In the genomic region with DNA sequence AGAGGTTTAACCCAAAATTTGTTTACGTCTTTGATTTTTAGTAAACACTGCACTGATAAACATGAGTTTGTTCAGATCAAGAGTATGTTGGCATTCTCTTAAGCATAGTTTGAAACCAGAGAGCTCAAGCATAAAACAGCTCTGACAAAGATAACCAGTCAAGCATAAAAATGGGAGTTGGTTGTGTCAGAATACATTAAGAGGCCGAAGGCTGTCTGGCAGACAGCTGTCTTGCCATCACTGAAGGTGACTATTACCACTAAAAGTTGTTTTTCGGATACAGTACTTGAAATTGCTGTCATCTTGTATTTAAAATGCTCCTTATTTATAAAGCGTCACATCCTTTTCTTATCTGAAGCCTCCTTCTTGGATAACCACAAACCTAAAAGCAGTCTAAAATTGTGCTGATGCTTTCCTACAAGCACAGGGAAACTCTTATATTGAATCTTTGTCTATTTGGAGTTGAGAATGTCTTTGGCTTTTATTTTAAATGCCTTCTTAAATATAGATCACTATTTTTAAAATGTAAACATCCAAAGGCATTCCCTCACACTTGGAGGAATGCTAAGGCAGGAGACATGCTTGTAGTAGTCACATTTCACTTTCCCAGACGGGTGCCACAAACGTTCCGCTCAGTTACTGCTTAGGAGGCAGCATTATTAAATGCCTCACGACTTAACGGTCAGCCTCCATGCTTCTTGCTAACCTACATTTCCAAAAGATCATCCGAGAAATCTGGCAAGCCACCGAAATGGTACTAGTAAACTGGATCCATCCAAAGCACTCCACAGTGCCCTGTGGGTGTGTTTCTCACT, we compare ENCODE assay signal across 8 cellular contexts. TPM values are rescaled to one million over a fixed set of nuclear protein-coding genes. Genes with fewer than 3 reads are reported as not detected.
A peak's percentile ranks its signal among the peaks of the same experiment; 100 is the strongest.
DNase-seq lines count a peak whose midpoint lies in the region; ATAC-seq and TF ChIP-seq lines count a peak whose summit lies in the region.

No MANE protein-coding gene starts in this region.

- H3K27me3 Mint-ChIP-seq in activated T-helper 17 cell treated with anti-CD3 and anti-CD28 coated beads, Interleukin-2, amount 50 U/mL, for 72 hours, result peaks cover 53% of the 10 kb centered on the region

- H3K4me1 Mint-ChIP-seq in activated T-helper 17 cell treated with anti-CD3 and anti-CD28 coated beads, Interleukin-2, amount 50 U/mL, for 72 hours, result no peaks in the 10 kb centered on the region

- ATAC-seq in heart left ventricle (peak in 1 of 4 donors; percentile 33), Right ventricle myocardium superior (ENCODE audit: poor library complexity) (no peak), GM19463 (IDR thresholded peaks at IDR 0.05; ENCODE audit: unreplicated experiment) (no peak)
- ATAC-seq in activated T-helper 17 cell treated with anti-CD3 and anti-CD28 coated beads, Interleukin-2, amount 50 U/mL, for 72 hours (replicated peaks), result no peak

- H3K4me3 ChIP-seq in heart left ventricle (peak overlapping the region; percentile 49 to 85 (median 68)), suprapubic skin (peak overlapping the region; percentile 74)

- intact Hi-C loops in heart left ventricle (cut with DNase I) (loop anchor here in 4 of 10 donors (2.0 to 10.0 kb wide), 4 partner anchors 54 to 64 kb away; no protein-coding TSS in a partner anchor), Right ventricle myocardium superior (cut with DNase I) (no loop called here)

- TF ChIP-seq POLR2A in heart left ventricle (IDR thresholded peaks at IDR 0.05) (no peak), suprapubic skin (IDR thresholded peaks at IDR 0.05) (no peak), erythroblast (IDR thresholded peaks at IDR 0.05; ENCODE audit: low read length) (no peak)

- peaks cover 0 to 16% (median 0%) of the 10 kb centered on the region in 9 donors for H3K27me3 ChIP-seq in heart left ventricle
- H3K27me3 ChIP-seq in suprapubic skin, result no peaks in the 10 kb centered on the region

- H3K27ac ChIP-seq in heart left ventricle (peak overlapping the region in 11 of 12 donors; percentile 33 to 87 (median 60)), suprapubic skin (no peak overlapping the region), RWPE1 (no peak overlapping the region)

- TF ChIP-seq EP300 in suprapubic skin (IDR thresholded peaks at IDR 0.05), result no peak

- DNase-seq in heart left ventricle, result no peak
- DNase-seq in Right ventricle myocardium superior, result no peak
- DNase-seq in iris pigment epithelial cell (ENCODE audit: low read depth), result peak; percentile 31
- DNase-seq in suprapubic skin (ENCODE audit: low spot score in 2 of 2), result no peak
- no peak for DNase-seq in erythroblast (lab: John Stamatoyannopoulos, UW)
- DNase-seq in RWPE1 (ENCODE audit: low spot score), result no peak

- TF ChIP-seq CTCF in heart left ventricle (IDR thresholded peaks at IDR 0.05), result no peak
- TF ChIP-seq CTCF in suprapubic skin (IDR thresholded peaks at IDR 0.05), result no peak
- no peak for TF ChIP-seq CTCF in RWPE1 (conservative IDR thresholded peaks at IDR 0.05; ENCODE audit: low read depth)

- peak overlapping the region; percentile 30 for H3K4me3 Mint-ChIP-seq in activated T-helper 17 cell treated with anti-CD3 and anti-CD28 coated beads, Interleukin-2, amount 50 U/mL, for 72 hours

- WGBS in heart left ventricle, 4 donors, result 37 to 39% (median 38%) methylated on average over 11 of the region's 11 CpGs
- WGBS in suprapubic skin, result 37% methylated on average over 11 of the region's 11 CpGs

- no peaks in the 10 kb centered on the region for H3K36me3 Mint-ChIP-seq in activated T-helper 17 cell treated with anti-CD3 and anti-CD28 coated beads, Interleukin-2, amount 50 U/mL, for 72 hours (ENCODE audit: low read depth)

- no peaks in the 10 kb centered on the region for H3K9me3 ChIP-seq in heart left ventricle
- H3K9me3 ChIP-seq in suprapubic skin, result no peaks in the 10 kb centered on the region

- peaks cover 0 to 27% (median 4%) of the 10 kb centered on the region in 12 donors for H3K4me1 ChIP-seq in heart left ventricle
- peaks cover 8% of the 10 kb centered on the region for H3K4me1 ChIP-seq in suprapubic skin

- no peaks in the 10 kb centered on the region for H3K9me3 Mint-ChIP-seq in activated T-helper 17 cell treated with anti-CD3 and anti-CD28 coated beads, Interleukin-2, amount 50 U/mL, for 72 hours

- CTCF ChIA-PET in RWPE1 (lab: Yijun Ruan, JAX), result no interaction called here

- POLR2A ChIA-PET in RWPE1 (lab: Yijun Ruan, JAX; ENCODE audit: low non-redundant PET), result no interaction called here

- H3K36me3 ChIP-seq in heart left ventricle (no peaks in the 10 kb centered on the region), suprapubic skin (no peaks in the 10 kb centered on the region)

- H3K27ac Mint-ChIP-seq in activated T-helper 17 cell treated with anti-CD3 and anti-CD28 coated beads, Interleukin-2, amount 50 U/mL, for 72 hours, result no peak overlapping the region

RNA-seq across cellular contexts. Expression of gene SMAD9, which starts 1.6 kb away (rescaled TPM):
- total RNA-seq in heart left ventricle, result 10 to 100 TPM in 1 of 9 donors, 1 to 10 TPM in 8; 2.2 to 10.4 (median 4.9) TPM
- polyA plus RNA-seq in heart left ventricle, result 1 to 10 TPM in 1 of 2 donors, under 1 TPM in 1; 0.91 to 2.1 TPM
- 2.6 TPM for total RNA-seq in Right ventricle myocardium superior
- total RNA-seq in activated T-helper 17 cell treated with anti-CD3 and anti-CD28 coated beads, Interleukin-2, amount 50 U/mL, for 72 hours, result under 1 TPM in 1 of 2 donors, not detected in 1; 0.42 TPM
- 1 to 10 TPM in 3 of 4 donors, under 1 TPM in 1; 0.98 to 4.1 (median 2.1) TPM for total RNA-seq in suprapubic skin

Comparison
In these comparisons a context has a peak if more than half of its experiments do, and no peak if none do; other contexts are left out.
1. H3K27ac ChIP-seq: peak in heart left ventricle (11 of 12); none in suprapubic skin (single experiment) and RWPE1 (single experiment).